1 cellular context compared by ENCODE assay signal in the genomic region with DNA sequence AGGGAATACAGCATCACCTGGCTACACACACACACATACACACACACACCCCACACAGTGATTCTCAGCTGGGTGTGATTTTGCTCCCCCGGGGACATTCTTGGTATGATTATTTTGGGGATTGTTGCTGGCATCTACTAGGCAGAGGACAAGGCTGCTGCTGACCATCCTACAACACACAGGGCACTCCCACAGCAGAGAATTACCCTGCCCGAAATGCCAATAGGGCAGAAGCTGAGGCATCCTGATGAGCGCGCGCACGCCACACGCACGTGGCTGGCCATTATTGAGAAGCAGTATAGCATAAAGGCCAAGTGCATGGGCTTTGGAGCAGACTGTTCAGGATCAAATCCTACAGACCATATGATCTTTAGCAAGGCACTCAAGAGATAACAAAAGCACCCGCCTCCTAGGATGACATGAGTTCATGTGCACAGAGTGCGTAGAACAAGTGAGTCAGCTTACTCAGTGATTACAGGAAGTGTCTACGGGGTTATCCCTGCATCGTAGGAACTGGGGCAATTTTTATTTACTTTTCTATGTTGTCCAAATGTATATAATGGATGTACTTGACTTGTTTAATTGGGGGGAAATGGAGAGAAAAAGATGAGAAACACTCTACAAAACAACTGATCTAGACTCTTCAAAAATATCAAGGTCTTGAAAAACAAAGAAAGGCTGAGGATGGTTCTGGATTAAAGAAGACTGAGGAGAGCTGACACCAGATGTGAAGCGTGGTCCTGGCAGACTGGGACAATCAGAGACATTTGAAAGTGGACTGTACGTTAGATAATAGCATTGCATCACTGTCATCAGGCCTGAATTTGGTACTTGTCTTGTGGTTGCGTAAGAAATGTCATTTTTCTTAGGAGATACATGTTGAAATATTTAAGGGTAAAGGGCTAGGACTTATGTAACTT.
TF ChIP-seq lines count a peak whose summit lies in the region.

No MANE protein-coding gene starts in this region.

TF ChIP-seq in HepG2, 621 proteins besides CTCF, POLR2A, EP300 and RAD21 (continued from another document and continues in another):
- TF ChIP-seq NR2C2 (CRISPR knock-in tag; IDR thresholded peaks at IDR 0.05; ENCODE audit: borderline replicate concordance) (peak; percentile 16; the same call in 1 of the 2 replicates), POLR2AphosphoS2 (IDR thresholded peaks at IDR 0.05; ENCODE audit: low read depth, low read length) (no peak), DNMT1 (CRISPR knock-in tag; IDR thresholded peaks at IDR 0.05) (no peak), SRSF1 (optimal IDR thresholded peaks at IDR 0.05; ENCODE audit: low read depth, low read length) (no peak), AKAP8 (CRISPR knock-in tag; IDR thresholded peaks at IDR 0.05) (no peak), PRPF4 (IDR thresholded peaks at IDR 0.05; ENCODE audit: low read depth, low read length, poor library complexity, severe bottlenecking) (no peak), ZNF430 (CRISPR knock-in tag; IDR thresholded peaks at IDR 0.05) (no peak), ZNF12 (CRISPR knock-in tag; IDR thresholded peaks at IDR 0.05) (0 out of 2 replicates have a peak, but pooled peaks have one; percentile 15), ZNF564 (CRISPR knock-in tag; IDR thresholded peaks at IDR 0.05) (no peak), ZNF274 (CRISPR knock-in tag; IDR thresholded peaks at IDR 0.05) (no peak), JARID2 (CRISPR knock-in tag; IDR thresholded peaks at IDR 0.05; ENCODE audit: insufficient replicate concordance) (no peak), CENPT (CRISPR knock-in tag; IDR thresholded peaks at IDR 0.05; ENCODE audit: low read depth) (no peak), ZNF282 (IDR thresholded peaks at IDR 0.05; ENCODE audit: partially characterized antibody) (no peak), ZNF263 (CRISPR knock-in tag; IDR thresholded peaks at IDR 0.05) (no peak), ZNF530 (CRISPR knock-in tag; IDR thresholded peaks at IDR 0.05; ENCODE audit: low read depth) (no peak), ZFP36L2 (CRISPR knock-in tag; IDR thresholded peaks at IDR 0.05) (no peak), TGIF2 (CRISPR knock-in tag; IDR thresholded peaks at IDR 0.05) (no peak), ZNF672 (CRISPR knock-in tag; IDR thresholded peaks at IDR 0.05) (no peak), ASH2L (IDR thresholded peaks at IDR 0.05; ENCODE audit: insufficient read length, low read depth, low read length) (no peak), NKX3-1 (CRISPR knock-in tag; IDR thresholded peaks at IDR 0.05) (no peak), ZNF24 (IDR thresholded peaks at IDR 0.05) (no peak), SAFB2 (CRISPR knock-in tag; IDR thresholded peaks at IDR 0.05; ENCODE audit: borderline replicate concordance, low read depth) (no peak), FOXK1 (CRISPR knock-in tag; IDR thresholded peaks at IDR 0.05; ENCODE audit: borderline replicate concordance, low read depth) (peak; percentile 32; the same call in 1 of the 2 replicates), SMAD1 (CRISPR knock-in tag; IDR thresholded peaks at IDR 0.05; ENCODE audit: borderline replicate concordance, low read depth) (no peak), KLF12 (CRISPR knock-in tag; IDR thresholded peaks at IDR 0.05; ENCODE audit: borderline replicate concordance) (no peak), ZNF572 (CRISPR knock-in tag; IDR thresholded peaks at IDR 0.05) (no peak)
- TF ChIP-seq, protein P1, sequence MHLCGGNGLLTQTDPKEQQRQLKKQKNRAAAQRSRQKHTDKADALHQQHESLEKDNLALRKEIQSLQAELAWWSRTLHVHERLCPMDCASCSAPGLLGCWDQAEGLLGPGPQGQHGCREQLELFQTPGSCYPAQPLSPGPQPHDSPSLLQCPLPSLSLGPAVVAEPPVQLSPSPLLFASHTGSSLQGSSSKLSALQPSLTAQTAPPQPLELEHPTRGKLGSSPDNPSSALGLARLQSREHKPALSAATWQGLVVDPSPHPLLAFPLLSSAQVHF (CRISPR knock-in tag; IDR thresholded peaks at IDR 0.05) = no peak
- TF ChIP-seq, protein P2, sequence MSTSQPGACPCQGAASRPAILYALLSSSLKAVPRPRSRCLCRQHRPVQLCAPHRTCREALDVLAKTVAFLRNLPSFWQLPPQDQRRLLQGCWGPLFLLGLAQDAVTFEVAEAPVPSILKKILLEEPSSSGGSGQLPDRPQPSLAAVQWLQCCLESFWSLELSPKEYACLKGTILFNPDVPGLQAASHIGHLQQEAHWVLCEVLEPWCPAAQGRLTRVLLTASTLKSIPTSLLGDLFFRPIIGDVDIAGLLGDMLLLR (CRISPR knock-in tag; IDR thresholded peaks at IDR 0.05) = no peak
- TF ChIP-seq, protein P3, sequence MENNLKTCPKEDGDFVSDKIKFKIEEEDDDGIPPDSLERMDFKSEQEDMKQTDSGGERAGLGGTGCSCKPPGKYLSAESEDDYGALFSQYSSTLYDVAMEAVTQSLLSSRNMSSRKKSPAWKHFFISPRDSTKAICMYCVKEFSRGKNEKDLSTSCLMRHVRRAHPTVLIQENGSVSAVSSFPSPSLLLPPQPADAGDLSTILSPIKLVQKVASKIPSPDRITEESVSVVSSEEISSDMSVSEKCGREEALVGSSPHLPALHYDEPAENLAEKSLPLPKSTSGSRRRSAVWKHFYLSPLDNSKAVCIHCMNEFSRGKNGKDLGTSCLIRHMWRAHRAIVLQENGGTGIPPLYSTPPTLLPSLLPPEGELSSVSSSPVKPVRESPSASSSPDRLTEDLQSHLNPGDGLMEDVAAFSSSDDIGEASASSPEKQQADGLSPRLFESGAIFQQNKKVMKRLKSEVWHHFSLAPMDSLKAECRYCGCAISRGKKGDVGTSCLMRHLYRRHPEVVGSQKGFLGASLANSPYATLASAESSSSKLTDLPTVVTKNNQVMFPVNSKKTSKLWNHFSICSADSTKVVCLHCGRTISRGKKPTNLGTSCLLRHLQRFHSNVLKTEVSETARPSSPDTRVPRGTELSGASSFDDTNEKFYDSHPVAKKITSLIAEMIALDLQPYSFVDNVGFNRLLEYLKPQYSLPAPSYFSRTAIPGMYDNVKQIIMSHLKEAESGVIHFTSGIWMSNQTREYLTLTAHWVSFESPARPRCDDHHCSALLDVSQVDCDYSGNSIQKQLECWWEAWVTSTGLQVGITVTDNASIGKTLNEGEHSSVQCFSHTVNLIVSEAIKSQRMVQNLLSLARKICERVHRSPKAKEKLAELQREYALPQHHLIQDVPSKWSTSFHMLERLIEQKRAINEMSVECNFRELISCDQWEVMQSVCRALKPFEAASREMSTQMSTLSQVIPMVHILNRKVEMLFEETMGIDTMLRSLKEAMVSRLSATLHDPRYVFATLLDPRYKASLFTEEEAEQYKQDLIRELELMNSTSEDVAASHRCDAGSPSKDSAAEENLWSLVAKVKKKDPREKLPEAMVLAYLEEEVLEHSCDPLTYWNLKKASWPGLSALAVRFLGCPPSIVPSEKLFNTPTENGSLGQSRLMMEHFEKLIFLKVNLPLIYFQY (CRISPR knock-in tag; IDR thresholded peaks at IDR 0.05; ENCODE audit: borderline replicate concordance) = no peak
- TF ChIP-seq, protein P4, sequence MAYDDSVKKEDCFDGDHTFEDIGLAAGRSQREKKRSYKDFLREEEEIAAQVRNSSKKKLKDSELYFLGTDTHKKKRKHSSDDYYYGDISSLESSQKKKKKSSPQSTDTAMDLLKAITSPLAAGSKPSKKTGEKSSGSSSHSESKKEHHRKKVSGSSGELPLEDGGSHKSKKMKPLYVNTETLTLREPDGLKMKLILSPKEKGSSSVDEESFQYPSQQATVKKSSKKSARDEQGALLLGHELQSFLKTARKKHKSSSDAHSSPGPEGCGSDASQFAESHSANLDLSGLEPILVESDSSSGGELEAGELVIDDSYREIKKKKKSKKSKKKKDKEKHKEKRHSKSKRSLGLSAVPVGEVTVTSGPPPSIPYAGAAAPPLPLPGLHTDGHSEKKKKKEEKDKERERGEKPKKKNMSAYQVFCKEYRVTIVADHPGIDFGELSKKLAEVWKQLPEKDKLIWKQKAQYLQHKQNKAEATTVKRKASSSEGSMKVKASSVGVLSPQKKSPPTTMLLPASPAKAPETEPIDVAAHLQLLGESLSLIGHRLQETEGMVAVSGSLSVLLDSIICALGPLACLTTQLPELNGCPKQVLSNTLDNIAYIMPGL (CRISPR knock-in tag; IDR thresholded peaks at IDR 0.05; ENCODE audit: borderline replicate concordance in 1 of 2, low read depth in 1 of 2) = no peak
- TF ChIP-seq, protein P5, sequence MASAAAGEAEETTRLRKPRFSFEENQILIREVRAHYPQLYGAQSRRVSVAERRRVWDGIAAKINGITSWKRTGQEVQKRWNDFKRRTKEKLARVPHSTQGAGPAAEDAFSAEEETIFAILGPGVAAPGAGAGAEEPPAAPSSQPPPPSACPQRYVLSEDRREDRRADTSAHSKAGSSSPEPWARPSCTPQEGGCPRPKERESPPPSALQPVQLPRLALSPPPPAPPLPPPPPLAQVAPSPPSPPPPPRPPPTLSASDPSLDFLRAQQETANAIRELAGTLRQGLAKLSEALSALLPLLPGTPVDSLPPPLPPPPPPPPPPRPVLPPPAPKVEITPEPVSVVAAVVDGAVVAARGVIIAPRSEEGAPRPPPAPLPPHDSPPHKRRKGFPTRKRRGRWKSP (CRISPR knock-in tag; IDR thresholded peaks at IDR 0.05) = peak; percentile 74; the same call in 1 of the 2 replicates
- TF ChIP-seq, protein P6, sequence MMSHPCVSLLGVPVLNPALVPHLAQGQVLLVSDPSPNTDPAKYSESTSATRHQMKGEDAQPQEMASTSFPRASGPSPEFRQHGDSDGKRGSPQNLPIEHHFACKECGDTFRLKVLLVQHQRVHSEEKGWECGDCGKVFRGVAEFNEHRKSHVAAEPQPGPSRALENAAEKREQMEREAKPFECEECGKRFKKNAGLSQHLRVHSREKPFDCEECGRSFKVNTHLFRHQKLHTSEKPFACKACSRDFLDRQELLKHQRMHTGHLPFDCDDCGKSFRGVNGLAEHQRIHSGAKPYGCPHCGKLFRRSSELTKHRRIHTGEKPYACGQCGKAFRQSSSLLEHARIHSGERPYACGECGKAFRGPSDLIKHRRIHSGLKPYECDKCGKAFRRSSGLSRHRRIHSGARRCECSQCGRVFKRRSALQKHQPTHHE (CRISPR knock-in tag; IDR thresholded peaks at IDR 0.05; ENCODE audit: borderline replicate concordance) = no peak
- TF ChIP-seq, protein P7, sequence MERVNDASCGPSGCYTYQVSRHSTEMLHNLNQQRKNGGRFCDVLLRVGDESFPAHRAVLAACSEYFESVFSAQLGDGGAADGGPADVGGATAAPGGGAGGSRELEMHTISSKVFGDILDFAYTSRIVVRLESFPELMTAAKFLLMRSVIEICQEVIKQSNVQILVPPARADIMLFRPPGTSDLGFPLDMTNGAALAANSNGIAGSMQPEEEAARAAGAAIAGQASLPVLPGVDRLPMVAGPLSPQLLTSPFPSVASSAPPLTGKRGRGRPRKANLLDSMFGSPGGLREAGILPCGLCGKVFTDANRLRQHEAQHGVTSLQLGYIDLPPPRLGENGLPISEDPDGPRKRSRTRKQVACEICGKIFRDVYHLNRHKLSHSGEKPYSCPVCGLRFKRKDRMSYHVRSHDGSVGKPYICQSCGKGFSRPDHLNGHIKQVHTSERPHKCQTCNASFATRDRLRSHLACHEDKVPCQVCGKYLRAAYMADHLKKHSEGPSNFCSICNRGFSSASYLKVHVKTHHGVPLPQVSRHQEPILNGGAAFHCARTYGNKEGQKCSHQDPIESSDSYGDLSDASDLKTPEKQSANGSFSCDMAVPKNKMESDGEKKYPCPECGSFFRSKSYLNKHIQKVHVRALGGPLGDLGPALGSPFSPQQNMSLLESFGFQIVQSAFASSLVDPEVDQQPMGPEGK (CRISPR knock-in tag; IDR thresholded peaks at IDR 0.05) = peak; percentile 52
- TF ChIP-seq, protein P8, sequence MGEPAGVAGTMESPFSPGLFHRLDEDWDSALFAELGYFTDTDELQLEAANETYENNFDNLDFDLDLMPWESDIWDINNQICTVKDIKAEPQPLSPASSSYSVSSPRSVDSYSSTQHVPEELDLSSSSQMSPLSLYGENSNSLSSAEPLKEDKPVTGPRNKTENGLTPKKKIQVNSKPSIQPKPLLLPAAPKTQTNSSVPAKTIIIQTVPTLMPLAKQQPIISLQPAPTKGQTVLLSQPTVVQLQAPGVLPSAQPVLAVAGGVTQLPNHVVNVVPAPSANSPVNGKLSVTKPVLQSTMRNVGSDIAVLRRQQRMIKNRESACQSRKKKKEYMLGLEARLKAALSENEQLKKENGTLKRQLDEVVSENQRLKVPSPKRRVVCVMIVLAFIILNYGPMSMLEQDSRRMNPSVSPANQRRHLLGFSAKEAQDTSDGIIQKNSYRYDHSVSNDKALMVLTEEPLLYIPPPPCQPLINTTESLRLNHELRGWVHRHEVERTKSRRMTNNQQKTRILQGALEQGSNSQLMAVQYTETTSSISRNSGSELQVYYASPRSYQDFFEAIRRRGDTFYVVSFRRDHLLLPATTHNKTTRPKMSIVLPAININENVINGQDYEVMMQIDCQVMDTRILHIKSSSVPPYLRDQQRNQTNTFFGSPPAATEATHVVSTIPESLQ (CRISPR knock-in tag; conservative IDR thresholded peaks at IDR 0.05) = no peak
- TF ChIP-seq, protein P9, sequence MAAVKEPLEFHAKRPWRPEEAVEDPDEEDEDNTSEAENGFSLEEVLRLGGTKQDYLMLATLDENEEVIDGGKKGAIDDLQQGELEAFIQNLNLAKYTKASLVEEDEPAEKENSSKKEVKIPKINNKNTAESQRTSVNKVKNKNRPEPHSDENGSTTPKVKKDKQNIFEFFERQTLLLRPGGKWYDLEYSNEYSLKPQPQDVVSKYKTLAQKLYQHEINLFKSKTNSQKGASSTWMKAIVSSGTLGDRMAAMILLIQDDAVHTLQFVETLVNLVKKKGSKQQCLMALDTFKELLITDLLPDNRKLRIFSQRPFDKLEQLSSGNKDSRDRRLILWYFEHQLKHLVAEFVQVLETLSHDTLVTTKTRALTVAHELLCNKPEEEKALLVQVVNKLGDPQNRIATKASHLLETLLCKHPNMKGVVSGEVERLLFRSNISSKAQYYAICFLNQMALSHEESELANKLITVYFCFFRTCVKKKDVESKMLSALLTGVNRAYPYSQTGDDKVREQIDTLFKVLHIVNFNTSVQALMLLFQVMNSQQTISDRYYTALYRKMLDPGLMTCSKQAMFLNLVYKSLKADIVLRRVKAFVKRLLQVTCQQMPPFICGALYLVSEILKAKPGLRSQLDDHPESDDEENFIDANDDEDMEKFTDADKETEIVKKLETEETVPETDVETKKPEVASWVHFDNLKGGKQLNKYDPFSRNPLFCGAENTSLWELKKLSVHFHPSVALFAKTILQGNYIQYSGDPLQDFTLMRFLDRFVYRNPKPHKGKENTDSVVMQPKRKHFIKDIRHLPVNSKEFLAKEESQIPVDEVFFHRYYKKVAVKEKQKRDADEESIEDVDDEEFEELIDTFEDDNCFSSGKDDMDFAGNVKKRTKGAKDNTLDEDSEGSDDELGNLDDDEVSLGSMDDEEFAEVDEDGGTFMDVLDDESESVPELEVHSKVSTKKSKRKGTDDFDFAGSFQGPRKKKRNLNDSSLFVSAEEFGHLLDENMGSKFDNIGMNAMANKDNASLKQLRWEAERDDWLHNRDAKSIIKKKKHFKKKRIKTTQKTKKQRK (IDR thresholded peaks at IDR 0.05; ENCODE audit: low read length) = no peak
- TF ChIP-seq, protein P10, sequence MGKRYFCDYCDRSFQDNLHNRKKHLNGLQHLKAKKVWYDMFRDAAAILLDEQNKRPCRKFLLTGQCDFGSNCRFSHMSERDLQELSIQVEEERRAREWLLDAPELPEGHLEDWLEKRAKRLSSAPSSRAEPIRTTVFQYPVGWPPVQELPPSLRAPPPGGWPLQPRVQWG (CRISPR knock-in tag; IDR thresholded peaks at IDR 0.05; ENCODE audit: borderline replicate concordance, low read depth) = no peak
- TF ChIP-seq, protein P11, sequence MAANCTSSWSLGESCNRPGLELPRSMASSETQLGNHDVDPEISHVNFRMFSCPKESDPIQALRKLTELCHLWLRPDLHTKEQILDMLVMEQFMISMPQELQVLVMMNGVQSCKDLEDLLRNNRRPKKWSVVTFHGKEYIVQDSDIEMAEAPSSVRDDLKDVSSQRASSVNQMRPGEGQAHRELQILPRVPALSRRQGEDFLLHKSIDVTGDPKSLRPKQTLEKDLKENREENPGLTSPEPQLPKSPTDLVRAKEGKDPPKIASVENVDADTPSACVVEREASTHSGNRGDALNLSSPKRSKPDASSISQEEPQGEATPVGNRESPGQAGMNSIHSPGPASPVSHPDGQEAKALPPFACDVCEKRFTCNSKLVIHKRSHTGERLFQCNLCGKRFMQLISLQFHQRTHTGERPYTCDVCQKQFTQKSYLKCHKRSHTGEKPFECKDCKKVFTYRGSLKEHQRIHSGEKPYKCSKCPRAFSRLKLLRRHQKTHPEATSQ (CRISPR knock-in tag; IDR thresholded peaks at IDR 0.05; ENCODE audit: borderline replicate concordance) = no peak
